12 cellular contexts compared by ENCODE assay signal in genomic region chr10:114624941-114625780, GRCh38. TPM values are rescaled to one million over a fixed set of nuclear protein-coding genes. Genes with fewer than 3 reads are reported as not detected.
DNase-seq lines count a peak whose midpoint lies in the region; ATAC-seq and TF ChIP-seq lines count a peak whose summit lies in the region.
"Had no signal": no experiment of that assay in that cellular context is flagged by ENCODE, and none has a peak within 500 bp of the region (broad histone marks: within the 10 kb centered on the region; RNA-seq: fewer than 3 reads in every experiment).

No MANE protein-coding gene starts in this region.

- TF ChIP-seq CTCF in mammary epithelial cell (conservative IDR thresholded peaks at IDR 0.05 in 1 of 2, IDR thresholded peaks at IDR 0.05 in 1 of 2; ENCODE audit: extremely low read depth in 1 of 2, insufficient read depth in 1 of 2, low read depth in 1 of 2, low read length in 2 of 2) (no peak), lower lobe of right lung (IDR thresholded peaks at IDR 0.05) (no peak), osteoblast (IDR thresholded peaks at IDR 0.05; ENCODE audit: extremely low read depth, low read depth, low read length) (no peak), GM20000 (IDR thresholded peaks at IDR 0.05; ENCODE audit: extremely low read depth, missing control alignments) (no peak)

- CTCF ChIA-PET in mammary epithelial cell (lab: Charles Lee; ENCODE audit: low non-redundant PET): interaction anchor here (0.5 kb wide), 1 partner anchor 84 kb away, joined by 3 read pairs; no protein-coding TSS in a partner anchor

- H3K79me2 ChIP-seq in mammary epithelial cell (ENCODE audit: insufficient read depth, low read length) (peaks cover 31% of the 10 kb centered on the region), osteoblast (ENCODE audit: insufficient read depth, low read length) (no peaks in the 10 kb centered on the region)

- in situ Hi-C loops in mammary epithelial cell (cut with MboI; ENCODE audit: low sequenced_read_pairs in 2 of 2): no loop called here

- H3K4me3 ChIP-seq in mammary epithelial cell (replicated peaks in 1 of 3; ENCODE audit: insufficient read depth in 1 of 3, low read depth in 2 of 3, low read length in 3 of 3) (no peak overlapping the region), lower lobe of right lung (no peak overlapping the region), osteoblast (ENCODE audit: insufficient read depth, low read length) (no peak overlapping the region)
- H3K4me3 ChIP-seq: skin epidermis had no signal

- H2AFZ ChIP-seq in mammary epithelial cell (ENCODE audit: low read depth, low read length) (no peak overlapping the region), osteoblast (ENCODE audit: low read length) (no peak overlapping the region)

- intact Hi-C loops in mammary epithelial cell (cut with micrococcal nuclease): loop anchor here (2.0 to 5.0 kb wide), 3 partner anchors 50 to 152 kb away; no protein-coding TSS in a partner anchor
- intact Hi-C loops in lower lobe of right lung (cut with DNase I): no loop called here

- H3K36me3 ChIP-seq in mammary epithelial cell (ENCODE audit: insufficient read depth, low read length): no peaks in the 10 kb centered on the region
- no peaks in the 10 kb centered on the region for H3K36me3 ChIP-seq in lower lobe of right lung
- no peaks in the 10 kb centered on the region for H3K36me3 ChIP-seq in osteoblast (ENCODE audit: insufficient read depth, low read length)

- ATAC-seq in lower lobe of right lung: peak in 1 of 2 donors; percentile 5
- ATAC-seq in HG02938 (IDR thresholded peaks at IDR 0.05; ENCODE audit: unreplicated experiment): no peak
- ATAC-seq: left ventricle myocardium superior, WTC11 had no signal

- no peaks in the 10 kb centered on the region for H3K9me3 ChIP-seq in mammary epithelial cell (replicated peaks; ENCODE audit: insufficient read depth, low read length)
- H3K9me3 ChIP-seq in lower lobe of right lung: no peaks in the 10 kb centered on the region
- H3K9me3 ChIP-seq in osteoblast (ENCODE audit: low read depth, low read length): no peaks in the 10 kb centered on the region

- WGBS in mammary epithelial cell (ENCODE audit: low coverage, missing lambda C conversion rate): 38% methylated on average over 5 of the region's 5 CpGs

- H3K4me1 ChIP-seq in mammary epithelial cell (ENCODE audit: insufficient read depth, low read length) (peaks cover 57% of the 10 kb centered on the region), lower lobe of right lung (peaks cover 33% of the 10 kb centered on the region), osteoblast (ENCODE audit: insufficient read depth, low read length) (peaks cover 20% of the 10 kb centered on the region)

- H3K4me2 ChIP-seq in mammary epithelial cell (ENCODE audit: insufficient read depth, low read depth, low read length) (peak overlapping the region; percentile 27), osteoblast (ENCODE audit: insufficient read depth, low read length) (no peak overlapping the region)

- H4K20me1 ChIP-seq in mammary epithelial cell (ENCODE audit: insufficient read depth, low read length) (no peaks in the 10 kb centered on the region), osteoblast (ENCODE audit: insufficient read depth, low read length) (peaks cover 4% of the 10 kb centered on the region)

- dilution Hi-C loops in mammary epithelial cell (cut with HindIII; ENCODE audit: low sequenced_read_pairs): no loop called here

- peak overlapping the region; percentile 18 for H3K27ac ChIP-seq in mammary epithelial cell (ENCODE audit: insufficient read depth, low read depth, low read length)
- peak overlapping the region; percentile 46 for H3K27ac ChIP-seq in lower lobe of right lung
- H3K27ac ChIP-seq in osteoblast (ENCODE audit: low read depth, low read length): no peak overlapping the region

- no TSS peak for BruUV-seq in mammary epithelial cell (replicated peaks; lab: Mats Ljungman, UMichigan)

- H3K27me3 ChIP-seq in mammary epithelial cell (ENCODE audit: insufficient read depth, low read length) (no peaks in the 10 kb centered on the region), lower lobe of right lung (ENCODE audit: low read depth) (no peaks in the 10 kb centered on the region), osteoblast (ENCODE audit: insufficient read depth, low read length) (peaks cover 23% of the 10 kb centered on the region)

- no peak overlapping the region for H3K9ac ChIP-seq in mammary epithelial cell (ENCODE audit: insufficient read depth, low read length)

- DNase-seq in A172 (ENCODE audit: low spot score): peak; percentile 42
- peak; percentile 36 for DNase-seq in HK-2 (ENCODE audit: unreplicated experiment)
- peak; percentile 87 for DNase-seq in mammary epithelial cell
- DNase-seq in lower lobe of right lung: no peak
- no peak for DNase-seq in iPS-NIHi7 (ENCODE audit: extremely low spot score)
- no peak for DNase-seq in osteoblast (ENCODE audit: insufficient read length, low spot score, missing footprints)
- no peak for DNase-seq in GM20000 (ENCODE audit: low spot score)
- DNase-seq: Karpas-422, left ventricle myocardium superior had no signal

RNA-seq across cellular contexts. Expression of gene ABLIM1, which starts 32.9 kb away (rescaled TPM):
- 1.8 and 2.3 TPM in 2 replicates for total RNA-seq in A172 (2014; rRNA removed; shearing (Covaris generic))
- 100 to 1,000 TPM in 1 of 2 donors, 10 to 100 TPM in 1; 99.9 to 164 TPM for total RNA-seq in mammary epithelial cell
- polyA plus RNA-seq in mammary epithelial cell: 75.0 TPM
- polyA minus RNA-seq in mammary epithelial cell: 117 TPM
- 106 TPM for total RNA-seq in lower lobe of right lung
- total RNA-seq in osteoblast: 5.0 and 11.2 TPM in 2 replicates

Comparison
In these comparisons a context has a peak if more than half of its experiments do, and no peak if none do; other contexts are left out.
1. DNase-seq: peak in A172 (single experiment), HK-2 (single experiment) and mammary epithelial cell (single experiment); none in lower lobe of right lung (single experiment), iPS-NIHi7 (single experiment), osteoblast (single experiment) and GM20000 (single experiment).